In genomic region chr19:48837081-48837524, GRCh38 we compare ENCODE assay signal across 9 cellular contexts. TPM values are rescaled to one million over a fixed set of nuclear protein-coding genes. Genes with fewer than 3 reads are reported as not detected.
DNase-seq lines count a peak whose midpoint lies in the region; ATAC-seq, FAIRE-seq and TF ChIP-seq lines count a peak whose summit lies in the region.
"Had no signal": no experiment of that assay in that cellular context is flagged by ENCODE, and none has a peak within 500 bp of the region (broad histone marks: within the 10 kb centered on the region; RNA-seq: fewer than 3 reads in every experiment).

No MANE protein-coding gene starts in this region.

- H2BK20ac ChIP-seq in H1 (ENCODE audit: low read length), result no peak overlapping the region

- H3K36me3 ChIP-seq in H1 (ENCODE audit: control insufficient read depth in 2 of 4, insufficient read depth in 4 of 4, low read length in 3 of 4) (peaks cover 0 to 7% (median 3%) of the 10 kb centered on the region in 4 experiments; a peak in 6 of 8 replicates), mesendoderm (ENCODE audit: control insufficient read depth, insufficient read depth, low read length) (no peaks in the 10 kb centered on the region)
- H3K36me3 ChIP-seq: SJCRH30 had no signal

- DNase-seq in CMK (ENCODE audit: low read depth) (peak; percentile 79), HCEC 1CT (peak; percentile 80), NCI-H748 (lab: John Stamatoyannopoulos, UW; ENCODE audit: unreplicated experiment) (peak; percentile 96), H1 (ENCODE audit: low read depth in 1 of 2, low spot score in 2 of 2) (peak; percentile 74 to 94), mesendoderm (peak; percentile 98)
- DNase-seq in activated CD8-positive, alpha-beta memory T cell treated with anti-CD3 and anti-CD28 coated beads for 48 hours (ENCODE audit: low read depth in 2 of 3, low spot score in 2 of 3), result peak; percentile 63 to 71 (median 66)
- peak; percentile 55 for DNase-seq in stimulated activated CD8-positive, alpha-beta memory T cell treated with anti-CD3 and anti-CD28 coated beads, Interleukin-15, amount 100 ng/mL, for 24 hours (ENCODE audit: low read depth)

- no peak overlapping the region for H2AFZ ChIP-seq in H1 (ENCODE audit: low read length)

- H3K79me1 ChIP-seq in H1 (ENCODE audit: low read depth, low read length) (no peaks in the 10 kb centered on the region), mesendoderm (ENCODE audit: low read length) (no peaks in the 10 kb centered on the region)

- H2BK120ac ChIP-seq in H1 (replicated peaks; ENCODE audit: low read depth, low read length), result no peak overlapping the region
- H2BK120ac ChIP-seq in mesendoderm (ENCODE audit: low read depth, low read length), result no peak overlapping the region

- TF ChIP-seq POLR2A in H1 (IDR thresholded peaks at IDR 0.05; ENCODE audit: control extremely low read depth in 1 of 2, low read depth in 2 of 2, low read length in 2 of 2), result 0 out of 3 replicates have a peak, but pooled peaks of 1 of the 2 experiments have one; percentile 32

- H3K23me2 ChIP-seq in H1 (ENCODE audit: low read depth, low read length), result peaks cover 11% of the 10 kb centered on the region; the same call in 1 of the 2 replicates

- WGBS in H1 (ENCODE audit: extremely low coverage in 1 of 2, insufficient coverage in 1 of 2, insufficient read length in 1 of 2, insufficient replicate concordance in 2 of 2, low coverage in 1 of 2, low lambda C conversion rate in 2 of 2, missing lambda C conversion rate in 1 of 2), 2 experiments, result 4% methylated on average over 27 of the region's 29 CpGs; no CpG with 5 or more reads in 1 of the 2 experiments
- WGBS in mesendoderm (ENCODE audit: extremely low coverage, insufficient coverage, low lambda C conversion rate), result no CpG with 5 or more reads among the region's 29 CpGs

- no peak overlapping the region for H3K18ac ChIP-seq in H1 (ENCODE audit: extremely low read depth, low read length)
- peak overlapping the region; percentile 19 for H3K18ac ChIP-seq in mesendoderm (ENCODE audit: low read length)

- H2AK5ac ChIP-seq in H1 (ENCODE audit: low read depth, low read length) (no peak overlapping the region), mesendoderm (ENCODE audit: low read length) (no peak overlapping the region)

- H3K9ac ChIP-seq in H1 (replicated peaks in 1 of 4; ENCODE audit: extremely low read depth in 1 of 4, low read depth in 3 of 4, low read length in 3 of 4) (peak overlapping the region in 2 of 4 experiments; percentile 26 to 40; a peak in 5 of 7 replicates), mesendoderm (ENCODE audit: low read length) (peak overlapping the region; percentile 79)

- H2BK5ac ChIP-seq in H1 (ENCODE audit: low read depth, low read length) (no peak overlapping the region; the same call in 1 of the 2 replicates), mesendoderm (ENCODE audit: low read length) (peak overlapping the region; percentile 87)

- H4K91ac ChIP-seq in H1 (replicated peaks; ENCODE audit: insufficient read length, low read length), result no peak overlapping the region

- H3K4ac ChIP-seq in H1 (replicated peaks; ENCODE audit: insufficient read length, low read depth, low read length), result no peak overlapping the region
- no peak overlapping the region for H3K4ac ChIP-seq in mesendoderm (ENCODE audit: low read depth, low read length)

- no peak overlapping the region for H3K23ac ChIP-seq in H1 (ENCODE audit: insufficient read length)
- H3K23ac ChIP-seq in mesendoderm (ENCODE audit: low read length), result no peak overlapping the region

- TF ChIP-seq RAD21 in H1 (IDR thresholded peaks at IDR 0.05 in 1 of 2, conservative IDR thresholded peaks at IDR 0.05 in 1 of 2; ENCODE audit: low read depth in 2 of 2, low read length in 2 of 2), result no peak

- POLR2A ChIA-PET in H1 (lab: Charles Lee; ENCODE audit: partially characterized antibody), result interaction anchor here (0.7 to 2.5 kb wide), 13 partner anchors 13 to 191 kb away, joined by 3 to 15 read pairs (median 3); partner anchors contain the start of genes CA11 and PPP1R15A

- CTCF ChIA-PET in H1 (lab: Charles Lee; ENCODE audit: partially characterized antibody), result interaction anchor here (0.6 to 3.3 kb wide), 10 partner anchors 10 to 163 kb away, joined by 3 to 25 read pairs (median 5); no protein-coding TSS in a partner anchor

- no peak overlapping the region; the same call in 1 of the 2 replicates for H2BK15ac ChIP-seq in H1 (ENCODE audit: low read length)
- no peak overlapping the region for H2BK15ac ChIP-seq in mesendoderm (replicated peaks; ENCODE audit: low read depth)

- H4K8ac ChIP-seq in H1 (ENCODE audit: extremely low read depth, insufficient read depth, low read length), result peak overlapping the region; percentile 93; the same call in 1 of the 2 replicates
- no peak overlapping the region for H4K8ac ChIP-seq in mesendoderm (ENCODE audit: low read depth, low read length)

- H3K4me2 ChIP-seq in H1 (ENCODE audit: insufficient read depth in 1 of 2, low read depth in 2 of 2, low read length in 2 of 2), result peak overlapping the region; percentile 50 to 81
- peak overlapping the region; percentile 97 for H3K4me2 ChIP-seq in mesendoderm (ENCODE audit: low read length)

- H2BK12ac ChIP-seq in H1 (ENCODE audit: low read depth, low read length), result no peak overlapping the region

- H3K14ac ChIP-seq in H1 (ENCODE audit: insufficient read length), result no peak overlapping the region

- H3K56ac ChIP-seq in H1 (replicated peaks; ENCODE audit: insufficient read length, low read depth, low read length) (peak overlapping the region; percentile 89), mesendoderm (ENCODE audit: low read length) (peak overlapping the region; percentile 89)

- FAIRE-seq in H1 (lab: Jason Lieb, UNC), result no peak

- H3K27me3 ChIP-seq in H1 (replicated peaks in 1 of 4; ENCODE audit: control insufficient read depth in 3 of 4, extremely low read depth in 1 of 4, insufficient read depth in 3 of 4, low read length in 3 of 4), result no peaks in the 10 kb centered on the region
- no peaks in the 10 kb centered on the region for H3K27me3 ChIP-seq in mesendoderm (ENCODE audit: insufficient read depth, low read length, poor library complexity)
- H3K27me3 ChIP-seq: SJCRH30 had no signal

- H3K4me3 ChIP-seq in H1 (ENCODE audit: extremely low read depth in 1 of 4, insufficient read depth in 2 of 4, low read depth in 3 of 4, low read length in 4 of 4) (peak overlapping the region; percentile 42 to 70 (median 53)), mesendoderm (ENCODE audit: low read length) (peak overlapping the region; percentile 54)
- H3K4me3 ChIP-seq: SJCRH30 had no signal

- H3K4me1 ChIP-seq in H1 (replicated peaks in 1 of 4; ENCODE audit: control insufficient read depth in 3 of 4, insufficient read depth in 4 of 4, low read length in 3 of 4) (peaks cover 0 to 2% (median 0%) of the 10 kb centered on the region in 4 experiments; a peak in 2 of 7 replicates), mesendoderm (ENCODE audit: control insufficient read depth, low read depth, low read length) (no peaks in the 10 kb centered on the region)
- H3K4me1 ChIP-seq: SJCRH30 had no signal

- TF ChIP-seq CTCF in H1 (IDR thresholded peaks at IDR 0.05; ENCODE audit: control extremely low read depth in 1 of 3, insufficient read depth in 1 of 3, low read depth in 1 of 3, low read length in 3 of 3), result no peak

- no peaks in the 10 kb centered on the region for H4K20me1 ChIP-seq in H1 (replicated peaks in 1 of 2; ENCODE audit: control insufficient read depth in 1 of 2, insufficient read depth in 2 of 2, low read length in 2 of 2)

- ATAC-seq in GM21529 (IDR thresholded peaks at IDR 0.05; ENCODE audit: unreplicated experiment), result no peak

- peak overlapping the region; percentile 95 for H4K5ac ChIP-seq in H1 (ENCODE audit: insufficient read length, low read depth, low read length)
- H4K5ac ChIP-seq in mesendoderm (ENCODE audit: low read length), result no peak overlapping the region

- TF ChIP-seq EP300 in H1 (IDR thresholded peaks at IDR 0.05; ENCODE audit: borderline replicate concordance in 1 of 2, low read depth in 2 of 2, low read length in 2 of 2), result no peak

- H3K79me2 ChIP-seq in H1 (ENCODE audit: control insufficient read depth in 1 of 2, insufficient read depth in 2 of 2, low read length in 2 of 2), result no peaks in the 10 kb centered on the region
- H3K79me2 ChIP-seq in mesendoderm (ENCODE audit: control insufficient read depth, insufficient read depth, low read length), result no peaks in the 10 kb centered on the region

- H3K9me3 ChIP-seq in H1 (ENCODE audit: insufficient read depth in 2 of 2, low read depth in 1 of 2, low read length in 1 of 2), result no peaks in the 10 kb centered on the region
- H3K9me3 ChIP-seq: SJCRH30 had no signal

- H3K27ac ChIP-seq in H1 (ENCODE audit: low read depth, low read length) (peak overlapping the region; percentile 56; the same call in 1 of the 2 replicates), mesendoderm (ENCODE audit: low read depth, low read length) (peak overlapping the region; percentile 79)
- H3K27ac ChIP-seq: SJCRH30 had no signal

RNA-seq across cellular contexts. Expression of gene HSD17B14, which starts 0.8 kb away (rescaled TPM):
- 8.4 and 9.7 TPM in 2 replicates for total RNA-seq in H1 (2021; fragmentation: NEBNext Ultra II Directional; extraction: Animal tissue kit (Norgen Biotek cat#: 25700))
- polyA plus RNA-seq in H1 (2011; rRNA removed), result 25.5 and 32.7 TPM in 2 replicates
- polyA plus RNA-seq in H1 (2011; cell fraction: cytosol; rRNA removed), result 24.6 TPM
- 33.3 TPM for polyA plus RNA-seq in H1 (2011; cell fraction: nucleus; rRNA removed)
- 12.8 to 19.2 TPM (median 18.4 TPM) in 4 replicates for polyA plus RNA-seq in H1 (2012, experiment 1 of 2)
- 18.2 TPM for polyA plus RNA-seq in H1 (2012, experiment 2 of 2)
- 6.1 TPM for polyA plus RNA-seq in H1 (2013, experiment 1 of 2)
- polyA plus RNA-seq in H1 (2013, experiment 2 of 2), result 5.6 TPM
- 3.5 and 5.0 TPM in 2 replicates for polyA minus RNA-seq in H1 (2011; rRNA and poly(A)+ RNA removed)
- 6.0 TPM for polyA minus RNA-seq in H1 (2011; cell fraction: cytosol; rRNA and poly(A)+ RNA removed)
- 5.5 TPM for polyA minus RNA-seq in H1 (2011; cell fraction: nucleus; rRNA and poly(A)+ RNA removed)
- polyA plus RNA-seq in mesendoderm (2013, experiment 1 of 2), result 1.5 TPM
- 1.2 TPM for polyA plus RNA-seq in mesendoderm (2013, experiment 2 of 2)
- total RNA-seq: SJCRH30 had no signal

RNA-seq across cellular contexts. Expression of gene BCAT2, which starts 26.3 kb away (rescaled TPM):
- 42.5 and 44.5 TPM in 2 replicates for total RNA-seq in H1 (2021; fragmentation: NEBNext Ultra II Directional; extraction: Animal tissue kit (Norgen Biotek cat#: 25700))
- polyA plus RNA-seq in H1 (2011; rRNA removed), result 48.7 and 77.3 TPM in 2 replicates
- 61.0 TPM for polyA plus RNA-seq in H1 (2011; cell fraction: cytosol; rRNA removed)
- polyA plus RNA-seq in H1 (2011; cell fraction: nucleus; rRNA removed), result 97.8 TPM
- 33.8 to 48.3 TPM (median 44.2 TPM) in 4 replicates for polyA plus RNA-seq in H1 (2012, experiment 1 of 2)
- polyA plus RNA-seq in H1 (2012, experiment 2 of 2), result 52.5 TPM
- 28.4 TPM for polyA plus RNA-seq in H1 (2013, experiment 1 of 2)
- polyA plus RNA-seq in H1 (2013, experiment 2 of 2), result 25.3 TPM
- polyA minus RNA-seq in H1 (2011; rRNA and poly(A)+ RNA removed), result 22.1 and 33.4 TPM in 2 replicates
- polyA minus RNA-seq in H1 (2011; cell fraction: cytosol; rRNA and poly(A)+ RNA removed), result 19.2 TPM
- 26.0 TPM for polyA minus RNA-seq in H1 (2011; cell fraction: nucleus; rRNA and poly(A)+ RNA removed)
- polyA plus RNA-seq in mesendoderm (2013, experiment 1 of 2), result 9.1 TPM
- polyA plus RNA-seq in mesendoderm (2013, experiment 2 of 2), result 10.4 TPM

RNA-seq across cellular contexts. Expression of gene PLEKHA4, which starts 31.3 kb away (rescaled TPM):
- total RNA-seq in H1 (2021; fragmentation: NEBNext Ultra II Directional; extraction: Animal tissue kit (Norgen Biotek cat#: 25700)), result 16.8 and 18.0 TPM in 2 replicates
- 8.2 and 14.1 TPM in 2 replicates for polyA plus RNA-seq in H1 (2011; rRNA removed)
- 13.2 TPM for polyA plus RNA-seq in H1 (2011; cell fraction: cytosol; rRNA removed)
- 20.7 TPM for polyA plus RNA-seq in H1 (2011; cell fraction: nucleus; rRNA removed)
- polyA plus RNA-seq in H1 (2012, experiment 1 of 2), result 13.4 to 23.3 TPM (median 18.2 TPM) in 4 replicates
- polyA plus RNA-seq in H1 (2012, experiment 2 of 2), result 13.7 TPM
- polyA plus RNA-seq in H1 (2013, experiment 1 of 2), result 10.9 TPM
- polyA plus RNA-seq in H1 (2013, experiment 2 of 2), result 10.1 TPM
- polyA minus RNA-seq in H1 (2011; rRNA and poly(A)+ RNA removed), result 3.0 and 4.3 TPM in 2 replicates
- polyA minus RNA-seq in H1 (2011; cell fraction: cytosol; rRNA and poly(A)+ RNA removed), result 6.8 TPM
- 7.7 TPM for polyA minus RNA-seq in H1 (2011; cell fraction: nucleus; rRNA and poly(A)+ RNA removed)
- polyA plus RNA-seq in mesendoderm (2013, experiment 1 of 2), result 4.9 TPM
- 4.6 TPM for polyA plus RNA-seq in mesendoderm (2013, experiment 2 of 2)

RNA-seq across cellular contexts. Expression of gene PPP1R15A, which starts 35.1 kb away (rescaled TPM):
- 12.8 and 14.0 TPM in 2 replicates for total RNA-seq in H1 (2021; fragmentation: NEBNext Ultra II Directional; extraction: Animal tissue kit (Norgen Biotek cat#: 25700))
- polyA plus RNA-seq in H1 (2011; rRNA removed), result 4.1 and 8.6 TPM in 2 replicates
- 10.3 TPM for polyA plus RNA-seq in H1 (2011; cell fraction: cytosol; rRNA removed)
- 11.4 TPM for polyA plus RNA-seq in H1 (2011; cell fraction: nucleus; rRNA removed)
- polyA plus RNA-seq in H1 (2012, experiment 1 of 2), result 12.1 to 14.4 TPM (median 13.1 TPM) in 4 replicates
- polyA plus RNA-seq in H1 (2012, experiment 2 of 2), result 11.5 TPM
- polyA plus RNA-seq in H1 (2013, experiment 1 of 2), result 12.9 TPM
- 13.2 TPM for polyA plus RNA-seq in H1 (2013, experiment 2 of 2)
- 3.2 and 4.8 TPM in 2 replicates for polyA minus RNA-seq in H1 (2011; rRNA and poly(A)+ RNA removed)
- 5.7 TPM for polyA minus RNA-seq in H1 (2011; cell fraction: cytosol; rRNA and poly(A)+ RNA removed)
- polyA minus RNA-seq in H1 (2011; cell fraction: nucleus; rRNA and poly(A)+ RNA removed), result 19.5 TPM
- 32.5 TPM for polyA plus RNA-seq in mesendoderm (2013, experiment 1 of 2)
- polyA plus RNA-seq in mesendoderm (2013, experiment 2 of 2), result 33.4 TPM
